ENCODE assay signal across 8 cellular contexts in the genomic region with DNA sequence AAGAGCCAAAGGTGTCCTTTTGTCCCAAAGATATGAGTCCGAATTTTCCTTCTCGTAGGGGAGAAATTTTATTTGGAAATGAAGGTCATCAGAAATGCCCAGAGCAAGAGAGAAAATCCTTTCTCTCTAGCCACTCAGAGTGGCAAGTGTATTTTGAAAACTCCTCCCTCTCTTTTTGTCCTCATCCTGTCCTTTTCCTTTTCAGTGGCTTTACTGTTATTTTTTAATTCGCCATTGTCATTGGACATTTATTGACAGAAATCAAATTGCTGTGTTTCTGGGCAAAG. TPM values are rescaled to one million over a fixed set of nuclear protein-coding genes. Genes with fewer than 3 reads are reported as not detected.
A peak's percentile ranks its signal among the peaks of the same experiment; 100 is the strongest.
DNase-seq lines count a peak whose midpoint lies in the region; ATAC-seq and TF ChIP-seq lines count a peak whose summit lies in the region.

No MANE protein-coding gene starts in this region.

- peak overlapping the region; percentile 70 for H3K4me2 ChIP-seq in OCI-LY1 (ENCODE audit: low read length)

- H3K9me3 Mint-ChIP-seq in effector memory CD8-positive, alpha-beta T cell: no peaks in the 10 kb centered on the region
- no peaks in the 10 kb centered on the region for H3K9me3 Mint-ChIP-seq in nephron

- DNase-seq in AG04450 (ENCODE audit: low read depth, low spot score): no peak
- no peak for DNase-seq in effector memory CD8-positive, alpha-beta T cell
- DNase-seq in DMS53 (lab: John Stamatoyannopoulos, UW): no peak
- DNase-seq in Ammon's horn (ENCODE audit: low spot score): no peak

- CTCF ChIA-PET in AG04450 (lab: Charles Lee): no interaction called here

- H3K9ac ChIP-seq in OCI-LY1 (ENCODE audit: low read length): no peak overlapping the region

- H3K9me2 ChIP-seq in OCI-LY1 (ENCODE audit: low read depth, low read length): no peaks in the 10 kb centered on the region

- H3K4me3 Mint-ChIP-seq in effector memory CD8-positive, alpha-beta T cell: peak overlapping the region; percentile 84 to 87
- H3K4me3 Mint-ChIP-seq in nephron: peak overlapping the region; percentile 87 to 93 (median 88)

- peak overlapping the region; percentile 91 for H2AFZ ChIP-seq in OCI-LY1 (ENCODE audit: low read length)

- no peaks in the 10 kb centered on the region for H3K79me2 ChIP-seq in OCI-LY1 (ENCODE audit: insufficient read depth, low read length)

- H3K27ac ChIP-seq in AG04450 (ENCODE audit: low read depth, low read length): peak overlapping the region; percentile 92
- H3K27ac ChIP-seq in OCI-LY1 (ENCODE audit: low read depth, low read length, poor library complexity, severe bottlenecking): no peak overlapping the region

- peaks cover 8% of the 10 kb centered on the region for H3K36me3 Mint-ChIP-seq in effector memory CD8-positive, alpha-beta T cell (ENCODE audit: insufficient read depth)
- peaks cover 21% of the 10 kb centered on the region for H3K36me3 Mint-ChIP-seq in nephron (ENCODE audit: low read depth)

- ATAC-seq in effector memory CD8-positive, alpha-beta T cell (replicated peaks): no peak
- no peak for ATAC-seq in GM21367 (IDR thresholded peaks at IDR 0.05; ENCODE audit: unreplicated experiment)
- ATAC-seq in GM19395 (IDR thresholded peaks at IDR 0.05; ENCODE audit: unreplicated experiment): no peak

- H3K9me3 ChIP-seq in AG04450 (ENCODE audit: control insufficient read depth, insufficient read depth, low read length): no peaks in the 10 kb centered on the region
- H3K9me3 ChIP-seq in OCI-LY1 (ENCODE audit: low read length): no peaks in the 10 kb centered on the region

- POLR2A ChIA-PET in AG04450 (lab: Yijun Ruan, JAX): interaction anchor here (1.0 to 2.1 kb wide), 3 partner anchors 12 to 193 kb away, joined by 3 to 21 read pairs (median 5); a partner anchor contains a TSS

- TF ChIP-seq CTCF in AG04450 (IDR thresholded peaks at IDR 0.05; ENCODE audit: low read depth, low read length) (no peak), OCI-LY1 (IDR thresholded peaks at IDR 0.05; ENCODE audit: low read length) (no peak), nephron (IDR thresholded peaks at IDR 0.05; ENCODE audit: unreplicated experiment in 3 of 3) (no peak)

- H3F3A ChIP-seq in OCI-LY1 (ENCODE audit: insufficient read depth, low read length): 0 out of 2 replicates have a peak, but pooled peaks cover 3% of the 10 kb centered on the region

- H3K27me3 ChIP-seq in AG04450 (ENCODE audit: control insufficient read depth, insufficient read depth, low read length) (no peaks in the 10 kb centered on the region), OCI-LY1 (ENCODE audit: insufficient read depth, low read length) (no peaks in the 10 kb centered on the region)

- H3K4me1 ChIP-seq in OCI-LY1 (ENCODE audit: insufficient read depth, low read length, severe bottlenecking): peaks cover 26% of the 10 kb centered on the region

- H3K4me3 ChIP-seq in AG04450 (ENCODE audit: low read depth, low read length) (peak overlapping the region; percentile 61), OCI-LY1 (ENCODE audit: low read depth, low read length, poor library complexity, severe bottlenecking) (peak overlapping the region; percentile 54)

- H3K4me1 Mint-ChIP-seq in effector memory CD8-positive, alpha-beta T cell (ENCODE audit: low read depth in 2 of 2): peaks cover 24 to 40% of the 10 kb centered on the region in 2 donors
- H3K4me1 Mint-ChIP-seq in nephron: peaks cover 61% of the 10 kb centered on the region

- H4K20me1 ChIP-seq in OCI-LY1 (ENCODE audit: insufficient read depth, low read length): no peaks in the 10 kb centered on the region

- no peaks in the 10 kb centered on the region for H3K36me3 ChIP-seq in OCI-LY1 (ENCODE audit: insufficient read depth, low read length)

- no peaks in the 10 kb centered on the region for H3K27me3 Mint-ChIP-seq in effector memory CD8-positive, alpha-beta T cell
- H3K27me3 Mint-ChIP-seq in nephron (ENCODE audit: low read depth): no peaks in the 10 kb centered on the region

- H3K27ac Mint-ChIP-seq in effector memory CD8-positive, alpha-beta T cell: peak overlapping the region; percentile 91 to 93
- H3K27ac Mint-ChIP-seq in nephron: peak overlapping the region; percentile 98 to 99 (median 99)

RNA-seq across cellular contexts. Expression of a gene that starts 39.6 kb away (rescaled TPM):
- polyA plus RNA-seq in AG04450 (2011; rRNA removed): 2.4 and 3.4 TPM in 2 replicates
- polyA minus RNA-seq in AG04450 (2011; rRNA and poly(A)+ RNA removed): 10.4 and 14.7 TPM in 2 replicates
